16 cellular contexts compared by ENCODE assay signal in the genomic region with DNA sequence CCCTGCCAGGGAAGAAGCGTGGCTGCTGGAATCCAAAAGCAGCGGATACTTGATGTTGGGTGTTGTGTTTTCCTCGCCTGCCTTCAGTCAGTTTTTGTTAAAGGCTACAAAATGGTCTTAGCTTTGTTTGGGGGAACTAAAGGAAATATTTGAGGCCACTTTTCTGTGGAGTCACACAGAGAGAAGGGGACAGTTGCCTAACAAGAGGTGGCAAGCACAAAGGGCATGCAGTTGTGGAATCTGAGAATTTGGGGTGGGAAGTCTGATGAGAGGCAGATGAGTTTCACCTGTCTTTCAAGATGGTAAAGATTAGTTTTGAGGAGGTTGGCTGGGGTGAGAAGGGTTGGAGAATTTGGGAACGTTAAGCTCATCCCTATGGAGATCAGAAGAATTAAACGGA. TPM values are rescaled to one million over a fixed set of nuclear protein-coding genes. Genes with fewer than 3 reads are reported as not detected.
DNase-seq lines count a peak whose midpoint lies in the region; ATAC-seq and TF ChIP-seq lines count a peak whose summit lies in the region.
"Had no signal": no experiment of that assay in that cellular context is flagged by ENCODE, and none has a peak within 500 bp of the region (broad histone marks: within the 10 kb centered on the region; RNA-seq: fewer than 3 reads in every experiment).

No MANE protein-coding gene starts in this region.

- H3K27me3 ChIP-seq in trophoblast cell (ENCODE audit: insufficient read depth, low read length) (no peaks in the 10 kb centered on the region), Peyer's patch (no peaks in the 10 kb centered on the region), breast epithelium (no peaks in the 10 kb centered on the region)
- H3K27me3 ChIP-seq: pancreas, SJSA1 had no signal

- H3K36me3 Mint-ChIP-seq in activated CD4-positive, alpha-beta T cell treated with anti-CD3 and anti-CD28 coated beads, Interleukin-2, amount 10 ng/mL, durations not matched to agents 7 days and 5 days (ENCODE audit: low read depth) = peaks cover 34% of the 10 kb centered on the region
- H3K36me3 Mint-ChIP-seq in activated naive CD8-positive, alpha-beta T cell treated with anti-CD3 and anti-CD28 coated beads, Interleukin-2, amount 50 U/mL, for 24 hours (ENCODE audit: low read depth) = peaks cover 20% of the 10 kb centered on the region
- H3K36me3 Mint-ChIP-seq: immature natural killer cell had no signal

- peaks cover 20% of the 10 kb centered on the region for H3K79me1 ChIP-seq in trophoblast cell (ENCODE audit: low read length)

- H4K8ac ChIP-seq in trophoblast cell (ENCODE audit: low read depth, low read length) = no peak overlapping the region

- H3K4me1 ChIP-seq in trophoblast cell (ENCODE audit: control insufficient read depth in 1 of 2, insufficient read depth in 2 of 2, low read length in 2 of 2) = peaks cover 7 to 18% of the 10 kb centered on the region in 2 experiments
- H3K4me1 ChIP-seq in Peyer's patch = peaks cover 0 to 20% (median 4%) of the 10 kb centered on the region in 4 donors
- H3K4me1 ChIP-seq in breast epithelium = peaks cover 0 to 5% of the 10 kb centered on the region in 2 donors

- peak overlapping the region; percentile 21 for H3K4ac ChIP-seq in trophoblast cell (ENCODE audit: low read depth, low read length)

- TF ChIP-seq CTCF in GM12864 (IDR thresholded peaks at IDR 0.05; ENCODE audit: low read depth, low read length, missing control alignments) (no peak), Peyer's patch (IDR thresholded peaks at IDR 0.05) (no peak), breast epithelium (IDR thresholded peaks at IDR 0.05) (no peak)

- no peak overlapping the region for H4K91ac ChIP-seq in trophoblast cell (ENCODE audit: low read depth, low read length)

- H3K79me2 ChIP-seq in trophoblast cell (ENCODE audit: control insufficient read depth, insufficient read depth, low read length, poor library complexity) = peaks cover 16% of the 10 kb centered on the region

- H3K18ac ChIP-seq in trophoblast cell (ENCODE audit: low read length) = no peak overlapping the region

- no peak overlapping the region for H3K27ac Mint-ChIP-seq in activated CD4-positive, alpha-beta T cell treated with anti-CD3 and anti-CD28 coated beads, Interleukin-2, amount 10 ng/mL, durations not matched to agents 7 days and 5 days
- no peak overlapping the region for H3K27ac Mint-ChIP-seq in activated naive CD8-positive, alpha-beta T cell treated with anti-CD3 and anti-CD28 coated beads, Interleukin-2, amount 50 U/mL, for 24 hours

- no peak overlapping the region for H3K23ac ChIP-seq in trophoblast cell (ENCODE audit: low read length)

- peak overlapping the region; percentile 5 for H3K4me3 Mint-ChIP-seq in activated CD4-positive, alpha-beta T cell treated with anti-CD3 and anti-CD28 coated beads, Interleukin-2, amount 10 ng/mL, durations not matched to agents 7 days and 5 days
- H3K4me3 Mint-ChIP-seq in activated naive CD8-positive, alpha-beta T cell treated with anti-CD3 and anti-CD28 coated beads, Interleukin-2, amount 50 U/mL, for 24 hours = peak overlapping the region; percentile 25

- H2AFZ ChIP-seq in trophoblast cell (ENCODE audit: insufficient read depth, low read length, poor library complexity) = no peak overlapping the region

- H3K9ac ChIP-seq in trophoblast cell (ENCODE audit: low read length) = no peak overlapping the region

- no CpG with 5 or more reads among the region's 5 CpGs for WGBS in trophoblast cell (ENCODE audit: extremely low coverage, insufficient coverage, insufficient read length)

- TF ChIP-seq POLR2A in Peyer's patch (IDR thresholded peaks at IDR 0.05) (no peak), breast epithelium (IDR thresholded peaks at IDR 0.05) (no peak)

- H2AK5ac ChIP-seq in trophoblast cell (ENCODE audit: low read length) = no peak overlapping the region

- H3K4me3 ChIP-seq in GM12864 (ENCODE audit: low read depth, low read length) (peak overlapping the region; percentile 46), trophoblast cell (ENCODE audit: low read depth, low read length) (no peak overlapping the region), Peyer's patch (no peak overlapping the region), breast epithelium (no peak overlapping the region)
- H3K4me3 ChIP-seq: pancreas, SJSA1 had no signal

- H3K9me3 ChIP-seq in trophoblast cell (ENCODE audit: insufficient read depth, low read depth, low read length) = no peaks in the 10 kb centered on the region
- H3K9me3 ChIP-seq in Peyer's patch = no peaks in the 10 kb centered on the region
- no peaks in the 10 kb centered on the region for H3K9me3 ChIP-seq in breast epithelium
- H3K9me3 ChIP-seq: pancreas, SJSA1 had no signal

- CTCF ChIA-PET in activated CD4-positive, alpha-beta T cell treated with anti-CD3 and anti-CD28 coated beads, Interleukin-2, amount 10 ng/mL, durations not matched to agents 7 days and 5 days (lab: Charles Lee) = interaction anchor here (1.0 kb wide), 1 partner anchor 12 kb away, joined by 4 read pairs; no protein-coding TSS in a partner anchor

- H3K9me3 Mint-ChIP-seq in activated CD4-positive, alpha-beta T cell treated with anti-CD3 and anti-CD28 coated beads, Interleukin-2, amount 10 ng/mL, durations not matched to agents 7 days and 5 days = no peaks in the 10 kb centered on the region
- no peaks in the 10 kb centered on the region for H3K9me3 Mint-ChIP-seq in activated naive CD8-positive, alpha-beta T cell treated with anti-CD3 and anti-CD28 coated beads, Interleukin-2, amount 50 U/mL, for 24 hours
- H3K9me3 Mint-ChIP-seq: immature natural killer cell had no signal

- no peak overlapping the region for H3K4me2 ChIP-seq in trophoblast cell (ENCODE audit: low read length)

- H2BK12ac ChIP-seq in trophoblast cell (ENCODE audit: low read length) = no peak overlapping the region

- H2BK5ac ChIP-seq in trophoblast cell (ENCODE audit: low read depth, low read length, poor library complexity) = no peak overlapping the region

- H3K4me1 Mint-ChIP-seq in activated CD4-positive, alpha-beta T cell treated with anti-CD3 and anti-CD28 coated beads, Interleukin-2, amount 10 ng/mL, durations not matched to agents 7 days and 5 days = peaks cover 67% of the 10 kb centered on the region
- H3K4me1 Mint-ChIP-seq in activated naive CD8-positive, alpha-beta T cell treated with anti-CD3 and anti-CD28 coated beads, Interleukin-2, amount 50 U/mL, for 24 hours = peaks cover 79% of the 10 kb centered on the region

- no peak overlapping the region for H3K14ac ChIP-seq in trophoblast cell (ENCODE audit: low read length)

- intact Hi-C loops in breast epithelium (cut with DNase I; ENCODE audit: low total_unique reads) = no loop called here

- POLR2A ChIA-PET in activated CD4-positive, alpha-beta T cell treated with anti-CD3 and anti-CD28 coated beads, Interleukin-2, amount 10 ng/mL, durations not matched to agents 7 days and 5 days (lab: Charles Lee) = no interaction called here

- H2BK120ac ChIP-seq in trophoblast cell (ENCODE audit: insufficient read depth, low read length, poor library complexity) = no peak overlapping the region

- H3K27me3 Mint-ChIP-seq in activated CD4-positive, alpha-beta T cell treated with anti-CD3 and anti-CD28 coated beads, Interleukin-2, amount 10 ng/mL, durations not matched to agents 7 days and 5 days = no peaks in the 10 kb centered on the region
- no peaks in the 10 kb centered on the region for H3K27me3 Mint-ChIP-seq in activated naive CD8-positive, alpha-beta T cell treated with anti-CD3 and anti-CD28 coated beads, Interleukin-2, amount 50 U/mL, for 24 hours

- H3K36me3 ChIP-seq in trophoblast cell (ENCODE audit: control insufficient read depth in 1 of 2, insufficient read depth in 2 of 2, low read length in 2 of 2) (peaks cover 0 to 2% of the 10 kb centered on the region in 2 experiments), Peyer's patch (no peaks in the 10 kb centered on the region), breast epithelium (no peaks in the 10 kb centered on the region)
- H3K36me3 ChIP-seq: pancreas had no signal

- H3K27ac ChIP-seq in trophoblast cell (ENCODE audit: low read depth, low read length) (no peak overlapping the region), Peyer's patch (no peak overlapping the region), breast epithelium (no peak overlapping the region)
- H3K27ac ChIP-seq: pancreas, SJSA1 had no signal

- no peak overlapping the region for H4K12ac ChIP-seq in trophoblast cell (ENCODE audit: low read depth, low read length)

- DNase-seq in activated CD4-positive, alpha-beta T cell treated with anti-CD3 and anti-CD28 coated beads, Interleukin-2, amount 10 ng/mL, durations not matched to agents 7 days and 5 days = no peak
- no peak for DNase-seq in activated CD4-positive, alpha-beta T cell treated with anti-CD3 and anti-CD28 coated beads, Interleukin-2, amount 50 U/mL, for 4 hours
- DNase-seq in GM12864 (ENCODE audit: low read depth) (no peak), trophoblast cell (no peak), Peyer's patch (no peak), islet precursor cell (no peak), breast epithelium (ENCODE audit: low spot score in 2 of 2) (no peak)
- DNase-seq in activated naive CD8-positive, alpha-beta T cell treated with anti-CD3 and anti-CD28 coated beads, Interleukin-2, amount 50 U/mL, for 24 hours = no peak
- DNase-seq: erythroblast, GF-D8, immature natural killer cell, NCI-H146, NCI-H345, pancreas had no signal

- no peak for ATAC-seq in activated naive CD8-positive, alpha-beta T cell treated with anti-CD3 and anti-CD28 coated beads, Interleukin-2, amount 50 U/mL, for 24 hours
- ATAC-seq: pancreas had no signal

RNA-seq across cellular contexts. Expression of gene MALT1, which starts 2.9 kb away (rescaled TPM):
- 10 to 100 TPM; 52.1 to 57.0 TPM for total RNA-seq in activated CD4-positive, alpha-beta T cell treated with anti-CD3 and anti-CD28 coated beads, Interleukin-2, amount 10 ng/mL, durations not matched to agents 7 days and 5 days
- 29.5 and 29.7 TPM in 2 replicates for polyA plus RNA-seq in trophoblast cell (2013)
- total RNA-seq in Peyer's patch (10 to 100 TPM; 25.7 to 34.7 (median 28.3) TPM), breast epithelium (10 to 100 TPM; 26.7 to 33.5 (median 26.9) TPM)

RNA-seq across cellular contexts. Expression of gene ALPK2, which starts 45.3 kb away (rescaled TPM):
- not detected for total RNA-seq in activated CD4-positive, alpha-beta T cell treated with anti-CD3 and anti-CD28 coated beads, Interleukin-2, amount 10 ng/mL, durations not matched to agents 7 days and 5 days
- polyA plus RNA-seq in trophoblast cell (2013) = 8.5 and 8.7 TPM in 2 replicates
- 1 to 10 TPM in 1 of 4 donors, under 1 TPM in 3; 0.38 to 3.3 (median 0.53) TPM for total RNA-seq in Peyer's patch
- total RNA-seq in breast epithelium = 1 to 10 TPM in 1 of 3 donors, under 1 TPM in 2; under 0.01 to 1.8 (median 0.29) TPM
- total RNA-seq: mesenteric fat pad had no signal
